ENCODE assay signal across 9 cellular contexts in genomic region chr13:39415403-39415802, GRCh38.
DNase-seq lines count a peak whose midpoint lies in the region; ATAC-seq, FAIRE-seq and TF ChIP-seq lines count a peak whose summit lies in the region.
"Had no signal": no experiment of that assay in that cellular context is flagged by ENCODE, and none has a peak within 500 bp of the region (broad histone marks: within the 10 kb centered on the region; RNA-seq: fewer than 3 reads in every experiment).

No MANE protein-coding gene starts in this region.

- no peak for TF ChIP-seq POLR2A in GM12891 (IDR thresholded peaks at IDR 0.05; ENCODE audit: low read depth, low read length)

- POLR2A ChIA-PET in CD4-positive, alpha-beta T cell (lab: Charles Lee), result no interaction called here

- ATAC-seq in activated T-helper 17 cell treated with anti-CD3 and anti-CD28 coated beads, Interleukin-2, amount 50 U/mL, for 72 hours (replicated peaks), result no peak
- no peak for ATAC-seq in CD4-positive, alpha-beta T cell (ENCODE audit: poor library complexity)

- no peaks in the 10 kb centered on the region for H3K36me3 ChIP-seq in mesendoderm (ENCODE audit: control insufficient read depth, insufficient read depth, low read length)

- intact Hi-C loops in CD4-positive, alpha-beta T cell (cut with DNase I, micrococcal nuclease), result no loop called here

- no peak overlapping the region for H3K4me3 Mint-ChIP-seq in activated T-helper 17 cell treated with anti-CD3 and anti-CD28 coated beads, Interleukin-2, amount 50 U/mL, for 72 hours
- no peak overlapping the region for H3K4me3 Mint-ChIP-seq in CD4-positive, alpha-beta T cell

- no peak overlapping the region for H3K4me2 ChIP-seq in mesendoderm (ENCODE audit: low read length)

- peaks cover 26% of the 10 kb centered on the region for H3K27me3 Mint-ChIP-seq in activated T-helper 17 cell treated with anti-CD3 and anti-CD28 coated beads, Interleukin-2, amount 50 U/mL, for 72 hours
- peaks cover 41% of the 10 kb centered on the region for H3K27me3 Mint-ChIP-seq in CD4-positive, alpha-beta T cell

- H3K56ac ChIP-seq in mesendoderm (ENCODE audit: low read length), result no peak overlapping the region

- H3K4me1 ChIP-seq in mesendoderm (ENCODE audit: control insufficient read depth, low read depth, low read length), result peaks cover 10% of the 10 kb centered on the region

- no peaks in the 10 kb centered on the region for H3K79me2 ChIP-seq in mesendoderm (ENCODE audit: control insufficient read depth, insufficient read depth, low read length)

- H3K79me1 ChIP-seq in mesendoderm (ENCODE audit: low read length), result no peaks in the 10 kb centered on the region

- H3K27me3 ChIP-seq in mesendoderm (ENCODE audit: insufficient read depth, low read length, poor library complexity), result no peaks in the 10 kb centered on the region
- peaks cover 8% of the 10 kb centered on the region for H3K27me3 ChIP-seq in CD4-positive, alpha-beta T cell (ENCODE audit: control insufficient read depth, insufficient read depth, low read length)

- no peak overlapping the region for H3K18ac ChIP-seq in mesendoderm (ENCODE audit: low read length)

- no peak overlapping the region for H4K5ac ChIP-seq in mesendoderm (ENCODE audit: low read length)

- H4K8ac ChIP-seq in mesendoderm (ENCODE audit: low read depth, low read length), result peak overlapping the region; percentile 76

- no peak overlapping the region for H3K27ac ChIP-seq in mesendoderm (ENCODE audit: low read depth, low read length)
- no peak overlapping the region for H3K27ac ChIP-seq in CD4-positive, alpha-beta T cell (ENCODE audit: low read depth, low read length)

- TF ChIP-seq CTCF in CD4-positive, alpha-beta T cell (IDR thresholded peaks at IDR 0.05), result no peak

- peak; percentile 38 for DNase-seq in ELF-1 (ENCODE audit: low read depth, low spot score)
- DNase-seq in NCI-H226, result peak; percentile 20
- DNase-seq in dermis microvascular lymphatic vessel endothelial cell (ENCODE audit: low read depth in 2 of 2), result peak; percentile 16 to 73
- peak; percentile 57 for DNase-seq in mesendoderm
- no peak for DNase-seq in GM12891 (ENCODE audit: insufficient read length, low spot score)
- no peak for DNase-seq in CD4-positive, alpha-beta T cell
- no peak for DNase-seq in activated CD4-positive, alpha-beta T cell treated with anti-CD3 and anti-CD28 coated beads, Interleukin-2, amount 50 U/mL, for 1 hour

- no peak overlapping the region for H3K27ac Mint-ChIP-seq in activated T-helper 17 cell treated with anti-CD3 and anti-CD28 coated beads, Interleukin-2, amount 50 U/mL, for 72 hours
- no peak overlapping the region for H3K27ac Mint-ChIP-seq in CD4-positive, alpha-beta T cell

- no peak overlapping the region for H2AK5ac ChIP-seq in mesendoderm (ENCODE audit: low read length)

- FAIRE-seq in GM12891 (lab: Jason Lieb, UNC), result no peak
- FAIRE-seq: islet of Langerhans had no signal

- H3K9me3 Mint-ChIP-seq in activated T-helper 17 cell treated with anti-CD3 and anti-CD28 coated beads, Interleukin-2, amount 50 U/mL, for 72 hours, result no peaks in the 10 kb centered on the region
- H3K9me3 Mint-ChIP-seq in CD4-positive, alpha-beta T cell, result no peaks in the 10 kb centered on the region

- CTCF ChIA-PET in CD4-positive, alpha-beta T cell (lab: Charles Lee), result no interaction called here

- peak overlapping the region; percentile 61 for H2BK120ac ChIP-seq in mesendoderm (ENCODE audit: low read depth, low read length)

- H3K36me3 Mint-ChIP-seq in activated T-helper 17 cell treated with anti-CD3 and anti-CD28 coated beads, Interleukin-2, amount 50 U/mL, for 72 hours (ENCODE audit: low read depth), result no peaks in the 10 kb centered on the region
- H3K36me3 Mint-ChIP-seq in CD4-positive, alpha-beta T cell (ENCODE audit: low read depth), result no peaks in the 10 kb centered on the region

- H2BK5ac ChIP-seq in mesendoderm (ENCODE audit: low read length), result no peak overlapping the region

- no peak overlapping the region for H3K9ac ChIP-seq in mesendoderm (ENCODE audit: low read length)

- no peak overlapping the region for H3K4ac ChIP-seq in mesendoderm (ENCODE audit: low read depth, low read length)

- no peak overlapping the region for H3K4me3 ChIP-seq in mesendoderm (ENCODE audit: low read length)

- H3K4me1 Mint-ChIP-seq in activated T-helper 17 cell treated with anti-CD3 and anti-CD28 coated beads, Interleukin-2, amount 50 U/mL, for 72 hours, result no peaks in the 10 kb centered on the region
- no peaks in the 10 kb centered on the region for H3K4me1 Mint-ChIP-seq in CD4-positive, alpha-beta T cell (ENCODE audit: low read depth)

- no peak overlapping the region for H2BK15ac ChIP-seq in mesendoderm (replicated peaks; ENCODE audit: low read depth)

- no CpG with 5 or more reads among the region's 3 CpGs for WGBS in mesendoderm (ENCODE audit: extremely low coverage, insufficient coverage, low lambda C conversion rate)

- no peaks in the 10 kb centered on the region for H3K9me3 ChIP-seq in CD4-positive, alpha-beta T cell (ENCODE audit: control insufficient read depth, low read length)

- H3K23ac ChIP-seq in mesendoderm (ENCODE audit: low read length), result no peak overlapping the region

TF ChIP-seq in GM12891, 5 proteins besides CTCF, POLR2A, EP300 and RAD21:
- TF ChIP-seq TAF1 (IDR thresholded peaks at IDR 0.05; ENCODE audit: low read depth, low read length), result no peak
- no peak for TF ChIP-seq POU2F2 (IDR thresholded peaks at IDR 0.05; ENCODE audit: low read depth, low read length)
- TF ChIP-seq POLR2AphosphoS5 (IDR thresholded peaks at IDR 0.05; ENCODE audit: low read depth, low read length), result no peak
- no peak for TF ChIP-seq PAX5 (IDR thresholded peaks at IDR 0.05; ENCODE audit: insufficient read depth, low read length, severe bottlenecking)
- no peak for TF ChIP-seq SPI1 (IDR thresholded peaks at IDR 0.05; ENCODE audit: low read depth, low read length)

Comparison
In these comparisons a context has a peak if more than half of its experiments do, and no peak if none do; other contexts are left out.
1. DNase-seq: peak in ELF-1 (single experiment), NCI-H226 (single experiment), dermis microvascular lymphatic vessel endothelial cell (2 of 2) and mesendoderm (single experiment); none in GM12891 (single experiment), CD4-positive, alpha-beta T cell (0 of 10) and activated CD4-positive, alpha-beta T cell treated with anti-CD3 and anti-CD28 coated beads, Interleukin-2, amount 50 U/mL, for 1 hour (single experiment).